ENCODE assay signal across 8 cellular contexts in the genomic region with DNA sequence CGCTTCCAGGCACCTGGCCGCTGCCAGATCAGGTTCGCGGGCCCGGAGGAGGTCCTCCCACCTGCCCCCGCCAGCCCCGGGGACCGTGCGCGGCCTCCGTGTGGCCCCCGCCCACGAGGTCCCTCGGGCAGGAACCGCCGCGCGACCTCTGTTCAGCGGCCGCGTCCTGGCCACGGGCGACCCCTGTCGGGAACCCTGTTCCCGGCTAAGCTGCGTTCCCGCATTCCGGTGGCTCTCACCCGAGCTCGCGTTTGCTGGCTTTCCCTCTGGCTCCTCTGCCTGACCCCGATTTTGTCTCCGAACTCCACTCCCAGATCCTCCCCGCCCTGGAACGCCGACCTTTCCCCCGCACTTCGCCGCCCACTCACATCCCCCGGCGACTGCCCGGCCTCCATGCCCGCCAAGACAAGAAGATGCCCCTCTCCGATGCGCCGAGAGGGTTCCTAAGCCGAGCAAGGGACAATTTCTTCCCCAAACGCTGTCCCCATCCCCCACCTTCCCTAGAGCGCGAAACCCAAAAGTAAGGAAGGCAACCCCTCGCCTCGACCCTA. TPM values are rescaled to one million over a fixed set of nuclear protein-coding genes. Genes with fewer than 3 reads are reported as not detected.
DNase-seq lines count a peak whose midpoint lies in the region; ATAC-seq and TF ChIP-seq lines count a peak whose summit lies in the region.

No MANE protein-coding gene starts in this region.

- TF ChIP-seq POLR2A in Peyer's patch (IDR thresholded peaks at IDR 0.05) (no peak), prostate gland (IDR thresholded peaks at IDR 0.05) (no peak)

- WGBS in hepatocyte (ENCODE audit: low lambda C conversion rate, missing lambda C conversion rate) = under 1% methylated on average over 30 of the region's 52 CpGs
- under 1% methylated on average over 51 of the region's 52 CpGs for WGBS in prostate gland

- H3K9me3 ChIP-seq in BLaER1 (peaks cover 2% of the 10 kb centered on the region; the same call in 1 of the 2 replicates), Peyer's patch (no peaks in the 10 kb centered on the region), adipocyte (ENCODE audit: control insufficient read depth, low read length) (no peaks in the 10 kb centered on the region), hepatocyte (ENCODE audit: low read depth) (no peaks in the 10 kb centered on the region), prostate gland (no peaks in the 10 kb centered on the region)

- peaks cover 15% of the 10 kb centered on the region for H3K79me2 ChIP-seq in hepatocyte

- peak overlapping the region; percentile 94 for H3K27ac ChIP-seq in BLaER1
- peak overlapping the region in 3 of 4 donors; percentile 65 to 78 (median 68) for H3K27ac ChIP-seq in Peyer's patch
- peak overlapping the region; percentile 28 for H3K27ac ChIP-seq in hepatocyte
- peak overlapping the region; percentile 75 to 90 for H3K27ac ChIP-seq in prostate gland

- H3K36me3 ChIP-seq in BLaER1 (peaks cover 31% of the 10 kb centered on the region), Peyer's patch (no peaks in the 10 kb centered on the region), adipocyte (ENCODE audit: control insufficient read depth, insufficient read depth, low read length, severe bottlenecking) (no peaks in the 10 kb centered on the region), hepatocyte (replicated peaks; ENCODE audit: insufficient read depth, low read depth) (no peaks in the 10 kb centered on the region), prostate gland (no peaks in the 10 kb centered on the region)

- ATAC-seq in GM21786 (IDR thresholded peaks at IDR 0.05; ENCODE audit: unreplicated experiment) (peak; percentile 24), HG03521 (IDR thresholded peaks at IDR 0.05; ENCODE audit: unreplicated experiment) (no peak)

- H3K4me3 ChIP-seq in BLaER1 = peak overlapping the region; percentile 90
- H3K4me3 ChIP-seq in Peyer's patch = peak overlapping the region; percentile 63 to 82 (median 71)
- peak overlapping the region; percentile 85 for H3K4me3 ChIP-seq in adipocyte (ENCODE audit: low read length)
- peak overlapping the region; percentile 81 for H3K4me3 ChIP-seq in hepatocyte
- H3K4me3 ChIP-seq in prostate gland = peak overlapping the region; percentile 64 to 77

- H3K9ac ChIP-seq in BLaER1 (peak overlapping the region; percentile 95), adipocyte (ENCODE audit: low read length) (peak overlapping the region; percentile 81)

- peak overlapping the region; percentile 59 for H2AFZ ChIP-seq in hepatocyte

- peak; percentile 59 to 74 (median 61) for DNase-seq in Peyer's patch
- peak; percentile 39 for DNase-seq in adipocyte (ENCODE audit: low read depth)
- peak; percentile 81 for DNase-seq in hepatocyte (ENCODE audit: low spot score)
- peak; percentile 56 for DNase-seq in prostate gland (ENCODE audit: low spot score)
- no peak for DNase-seq in A172 (ENCODE audit: low spot score)

- H3K4me2 ChIP-seq in BLaER1 = peak overlapping the region; percentile 96
- peak overlapping the region; percentile 98 for H3K4me2 ChIP-seq in hepatocyte

- TF ChIP-seq CTCF in Peyer's patch (IDR thresholded peaks at IDR 0.05) = peak in 5 of 6 experiments; percentile 26 to 40 (median 35)
- peak; percentile 75 for TF ChIP-seq CTCF in hepatocyte (IDR thresholded peaks at IDR 0.05; ENCODE audit: poor library complexity)
- TF ChIP-seq CTCF in prostate gland (IDR thresholded peaks at IDR 0.05) = peak; percentile 46 to 72 (median 71)

- H3K4me1 ChIP-seq in BLaER1 = peaks cover 61% of the 10 kb centered on the region
- H3K4me1 ChIP-seq in Peyer's patch = peaks cover 0 to 28% (median 17%) of the 10 kb centered on the region in 4 donors
- peaks cover 16% of the 10 kb centered on the region for H3K4me1 ChIP-seq in adipocyte (ENCODE audit: control insufficient read depth, insufficient read depth, low read length)
- peaks cover 29% of the 10 kb centered on the region for H3K4me1 ChIP-seq in hepatocyte (ENCODE audit: insufficient read depth)
- H3K4me1 ChIP-seq in prostate gland (replicated peaks) = no peaks in the 10 kb centered on the region

- H3K9me2 ChIP-seq in hepatocyte (replicated peaks; ENCODE audit: insufficient read depth) = no peaks in the 10 kb centered on the region

- intact Hi-C loops in prostate gland (cut with DNase I) = loop anchor here (1.0 to 5.0 kb wide), 3 partner anchors 106 to 486 kb away; no protein-coding TSS in a partner anchor

- H3K27me3 ChIP-seq in BLaER1 (peaks cover 22% of the 10 kb centered on the region), Peyer's patch (no peaks in the 10 kb centered on the region), adipocyte (replicated peaks; ENCODE audit: control insufficient read depth, insufficient read depth, low read length) (peaks cover 14% of the 10 kb centered on the region), hepatocyte (peaks cover 45% of the 10 kb centered on the region), prostate gland (replicated peaks; ENCODE audit: insufficient read depth) (no peaks in the 10 kb centered on the region)

- H4K20me1 ChIP-seq in BLaER1 (peaks cover 30% of the 10 kb centered on the region), hepatocyte (ENCODE audit: insufficient read depth, poor library complexity, severe bottlenecking) (no peaks in the 10 kb centered on the region)

RNA-seq across cellular contexts. Expression of gene SFMBT2, which starts 2.3 kb away (rescaled TPM):
- total RNA-seq in Peyer's patch (10 to 100 TPM in 1 of 4 donors, 1 to 10 TPM in 3; 2.6 to 26.4 (median 4.5) TPM), hepatocyte (3.0 and 3.8 TPM in 2 replicates), prostate gland (10 to 100 TPM; 12.2 to 18.5 TPM)
- 1.1 and 2.3 TPM in 2 replicates for polyA plus RNA-seq in hepatocyte
- 0.57 and 0.96 TPM in 2 replicates for total RNA-seq in A172 (2014; rRNA removed; shearing (Covaris generic))

Comparison
In these comparisons a context has a peak if more than half of its experiments do, and no peak if none do; other contexts are left out.
1. H3K27ac ChIP-seq: peak in every context shown above with its lines; median percentile 94 in BLaER1; 82 in prostate gland; 68 in Peyer's patch; 28 in hepatocyte.